In the genomic region with DNA sequence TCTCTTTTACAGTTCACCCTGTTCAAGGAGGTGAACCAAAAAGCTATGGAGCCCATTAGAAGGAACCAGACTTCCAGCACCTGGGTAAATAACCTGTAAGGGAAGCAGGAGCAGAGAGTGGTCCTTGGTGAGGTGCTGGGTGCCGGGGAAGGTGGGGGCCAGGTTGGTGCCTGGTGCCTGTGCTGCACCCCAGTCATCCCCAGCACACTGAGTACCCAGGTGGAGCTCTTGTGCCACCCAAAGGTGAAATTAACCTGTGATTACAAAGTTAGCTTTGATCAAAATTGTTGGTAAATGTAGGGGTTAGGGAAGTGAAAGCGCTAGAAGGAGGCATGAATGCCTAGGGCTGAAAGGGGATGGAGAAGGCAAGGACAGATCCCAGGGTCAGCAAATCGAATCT, we compare ENCODE assay signal across 1 cellular context.
TF ChIP-seq lines count a peak whose summit lies in the region.

No MANE protein-coding gene starts in this region.

TF ChIP-seq in IMR-90, 13 proteins besides CTCF, POLR2A, EP300 and RAD21 (continued from another document):
- TF ChIP-seq NFE2L2 (IDR thresholded peaks at IDR 0.05; ENCODE audit: low read depth, low read length) (no peak), USF2 (IDR thresholded peaks at IDR 0.05; ENCODE audit: low read depth, low read length) (no peak), MAZ (IDR thresholded peaks at IDR 0.05; ENCODE audit: borderline replicate concordance, low read depth, low read length) (no peak), MAFK (IDR thresholded peaks at IDR 0.05; ENCODE audit: low read depth, low read length) (no peak), RFX5 (IDR thresholded peaks at IDR 0.05; ENCODE audit: low read depth, low read length) (no peak), CHD1 (IDR thresholded peaks at IDR 0.05; ENCODE audit: low read depth, low read length) (no peak), CEBPB (IDR thresholded peaks at IDR 0.05; ENCODE audit: low read depth, low read length) (no peak), MXI1 (IDR thresholded peaks at IDR 0.05; ENCODE audit: borderline replicate concordance, low read depth, low read length) (no peak), RCOR1 (IDR thresholded peaks at IDR 0.05; ENCODE audit: insufficient replicate concordance, low read length) (no peak)
- TF ChIP-seq, protein P1, sequence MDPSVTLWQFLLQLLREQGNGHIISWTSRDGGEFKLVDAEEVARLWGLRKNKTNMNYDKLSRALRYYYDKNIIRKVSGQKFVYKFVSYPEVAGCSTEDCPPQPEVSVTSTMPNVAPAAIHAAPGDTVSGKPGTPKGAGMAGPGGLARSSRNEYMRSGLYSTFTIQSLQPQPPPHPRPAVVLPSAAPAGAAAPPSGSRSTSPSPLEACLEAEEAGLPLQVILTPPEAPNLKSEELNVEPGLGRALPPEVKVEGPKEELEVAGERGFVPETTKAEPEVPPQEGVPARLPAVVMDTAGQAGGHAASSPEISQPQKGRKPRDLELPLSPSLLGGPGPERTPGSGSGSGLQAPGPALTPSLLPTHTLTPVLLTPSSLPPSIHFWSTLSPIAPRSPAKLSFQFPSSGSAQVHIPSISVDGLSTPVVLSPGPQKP (IDR thresholded peaks at IDR 0.05; ENCODE audit: borderline replicate concordance, low read depth, low read length): no peak
TF ChIP-seq in IMR-90: peak in this region for 0.
